ENCODE assay signal across 1 cellular context in genomic region chr7:108314049-108314448, GRCh38.
TF ChIP-seq lines count a peak whose summit lies in the region.

No MANE protein-coding gene starts in this region.

TF ChIP-seq in IMR-90, 13 proteins besides CTCF, POLR2A, EP300 and RAD21:
- TF ChIP-seq USF2 (IDR thresholded peaks at IDR 0.05; ENCODE audit: low read depth, low read length) (no peak), FOS (IDR thresholded peaks at IDR 0.05; ENCODE audit: low read depth, low read length) (no peak), MAFK (IDR thresholded peaks at IDR 0.05; ENCODE audit: low read depth, low read length) (peak; percentile 16; the same call in 1 of the 2 replicates)
